In the genomic region with DNA sequence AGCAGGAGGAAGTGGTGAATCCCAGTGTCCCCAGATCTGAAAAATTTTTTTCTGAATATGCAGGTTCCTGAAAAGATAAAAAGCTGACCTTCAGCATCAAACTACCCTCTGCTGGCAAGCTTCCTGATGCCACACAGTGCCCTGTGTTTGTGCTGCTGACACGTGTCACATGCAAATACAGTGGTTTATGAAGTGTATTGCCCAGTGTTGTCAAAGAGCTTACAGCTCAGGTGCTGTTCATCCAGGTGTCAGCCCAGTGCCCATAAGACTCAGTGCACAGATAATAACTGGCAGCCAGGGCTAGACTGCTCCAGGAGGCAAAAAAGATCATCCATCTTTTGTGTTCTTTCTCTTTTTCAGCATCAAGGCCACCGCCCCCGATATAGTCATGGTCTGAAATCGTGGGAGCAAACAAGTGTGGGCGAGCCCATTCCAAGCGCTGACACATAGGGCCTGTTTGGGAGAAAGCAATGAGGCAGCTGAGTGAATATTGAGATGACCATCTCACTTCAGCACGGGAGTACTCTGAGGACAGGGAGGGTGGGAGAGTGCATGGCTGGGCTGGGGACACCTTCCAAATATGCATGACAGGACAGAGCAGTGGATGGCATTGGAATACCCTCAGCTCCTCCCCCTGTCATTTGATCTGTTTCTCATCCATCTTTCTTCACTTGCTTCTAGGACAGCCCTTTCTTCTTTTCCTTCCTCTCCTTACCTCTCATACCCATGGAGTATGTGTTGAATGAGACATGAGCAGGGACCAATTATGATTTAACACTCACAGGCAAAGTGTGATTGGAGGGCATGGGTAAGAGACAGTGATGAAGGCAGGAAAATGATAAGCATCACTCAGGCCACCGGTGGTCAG, we compare ENCODE assay signal across 11 cellular contexts. TPM values are rescaled to one million over a fixed set of nuclear protein-coding genes. Genes with fewer than 3 reads are reported as not detected.
A peak's percentile ranks its signal among the peaks of the same experiment; 100 is the strongest.
DNase-seq lines count a peak whose midpoint lies in the region; ATAC-seq and TF ChIP-seq lines count a peak whose summit lies in the region.
"Had no signal": no experiment of that assay in that cellular context is flagged by ENCODE, and none has a peak within 500 bp of the region (broad histone marks: within the 10 kb centered on the region; RNA-seq: fewer than 3 reads in every experiment).

No MANE protein-coding gene starts in this region.

- peaks cover 3% of the 10 kb centered on the region for H3K27me3 ChIP-seq in foreskin keratinocyte

- H3K27ac ChIP-seq in foreskin keratinocyte = peak overlapping the region; percentile 63

- ATAC-seq in GM18517 (IDR thresholded peaks at IDR 0.05; ENCODE audit: unreplicated experiment) (peak; percentile 89), GM21576 (IDR thresholded peaks at IDR 0.05; ENCODE audit: unreplicated experiment) (peak; percentile 72), foreskin keratinocyte (peak; percentile 97)

- H3K4me1 ChIP-seq in foreskin keratinocyte = no peaks in the 10 kb centered on the region

- peak; percentile 2 for TF ChIP-seq CTCF in foreskin keratinocyte (conservative IDR thresholded peaks at IDR 0.05)

- peak; percentile 52 for DNase-seq in LoVo (ENCODE audit: low spot score)
- peak; percentile 67 to 81 for DNase-seq in foreskin keratinocyte
- no peak for DNase-seq in cerebellar nuclear complex (lab: John Stamatoyannopoulos, UW)
- no peak for DNase-seq in DMS79 treated with DMSO at 0.1 percent for 48 hours (lab: John Stamatoyannopoulos, UW)
- DNase-seq in NCI-H187 (lab: John Stamatoyannopoulos, UW) = no peak
- no peak for DNase-seq in activated T-cell treated with anti-CD3 and anti-CD28 coated beads for 4 hours
- DNase-seq: activated CD4-positive, alpha-beta T cell treated with anti-CD3 and anti-CD28 coated beads, Interleukin-2, amount 10 ng/mL, durations not matched to agents 7 days and 5 days; dermis blood vessel endothelial cell; NCI-H2171 treated with DMSO at 0.1 percent for 48 hours had no signal

RNA-seq across cellular contexts. Expression of a gene that starts 6.4 kb away (rescaled TPM):
- total RNA-seq in foreskin keratinocyte = 13.9 and 15.4 TPM in 2 replicates
- polyA plus RNA-seq in foreskin keratinocyte = 9.3 and 11.4 TPM in 2 replicates

Comparison
In these comparisons a context has a peak if more than half of its experiments do, and no peak if none do; other contexts are left out.
1. DNase-seq: peak in LoVo (single experiment) and foreskin keratinocyte (2 of 2); none in cerebellar nuclear complex (0 of 2), DMS79 treated with DMSO at 0.1 percent for 48 hours (single experiment), NCI-H187 (0 of 2) and activated T-cell treated with anti-CD3 and anti-CD28 coated beads for 4 hours (single experiment).
2. Peak in every context shown above with its lines, with median percentiles within 50 percentile points of each other: ATAC-seq.